ENCODE assay signal across 8 cellular contexts in the genomic region with DNA sequence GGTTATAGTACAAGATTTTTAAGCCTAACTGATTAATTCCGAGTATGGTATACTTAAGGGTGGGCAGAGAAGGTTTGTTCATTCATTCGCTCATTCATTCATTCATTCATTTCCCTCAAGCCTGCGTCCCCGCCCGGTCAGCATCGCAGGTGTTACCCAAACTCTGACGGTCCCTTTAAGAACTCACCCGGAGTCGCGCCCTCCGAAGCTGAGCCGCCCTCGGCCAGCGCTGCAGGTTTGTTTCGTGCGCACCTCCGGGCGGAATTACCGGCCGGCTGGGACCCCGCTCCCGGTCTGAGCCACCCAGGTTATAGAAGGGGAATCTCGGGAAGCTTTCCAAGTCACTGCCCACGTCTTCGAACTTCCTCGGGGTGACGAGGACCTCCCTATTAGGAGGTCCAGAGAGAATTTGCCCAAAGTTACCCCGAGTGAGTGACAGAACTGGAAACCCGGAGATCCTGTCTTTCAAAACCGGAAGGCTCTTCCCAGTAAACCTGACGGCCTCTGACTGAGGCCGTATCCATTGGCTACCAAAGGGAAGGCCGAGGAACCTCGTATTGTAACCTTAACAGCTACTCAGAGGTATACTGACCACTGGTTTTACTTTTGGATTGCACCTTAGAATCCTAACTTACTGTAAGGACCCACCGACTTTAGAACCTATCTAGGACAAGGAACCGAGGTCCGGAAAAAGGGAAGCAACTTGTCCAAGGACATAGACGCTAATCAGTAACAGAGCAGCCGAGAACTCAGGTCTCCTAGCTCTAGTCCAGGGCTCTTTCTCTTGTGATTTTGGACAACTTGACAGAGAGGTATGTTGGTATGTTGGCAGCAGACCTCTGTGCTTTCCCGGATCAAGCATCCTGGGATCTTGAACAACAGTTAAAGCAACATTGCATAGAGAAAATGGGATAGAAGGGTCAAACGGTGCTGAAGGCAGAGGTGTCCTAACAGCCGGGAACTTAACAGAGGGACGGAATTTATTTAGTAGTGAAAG. TPM values are rescaled to one million over a fixed set of nuclear protein-coding genes. Genes with fewer than 3 reads are reported as not detected.
DNase-seq lines count a peak whose midpoint lies in the region; ATAC-seq and TF ChIP-seq lines count a peak whose summit lies in the region.

No MANE protein-coding gene starts in this region.

- no peaks in the 10 kb centered on the region for H3K9me3 Mint-ChIP-seq in CD4-positive, CD25-positive, alpha-beta regulatory T cell
- no peaks in the 10 kb centered on the region for H3K9me3 Mint-ChIP-seq in activated T-cell treated with anti-CD3 and anti-CD28 coated beads, Interleukin-2, amount 50 U/mL, for 4 hours
- no peaks in the 10 kb centered on the region for H3K9me3 Mint-ChIP-seq in neural crest cell

- peaks cover 3% of the 10 kb centered on the region for H3K36me3 ChIP-seq in CD4-positive, CD25-positive, alpha-beta regulatory T cell (ENCODE audit: control insufficient read depth, insufficient read depth, low read length)

- H3K4me3 Mint-ChIP-seq in CD4-positive, CD25-positive, alpha-beta regulatory T cell: peak overlapping the region; percentile 89 to 97 (median 94)
- peak overlapping the region; percentile 97 for H3K4me3 Mint-ChIP-seq in activated T-cell treated with anti-CD3 and anti-CD28 coated beads, Interleukin-2, amount 50 U/mL, for 4 hours
- peak overlapping the region; percentile 92 for H3K4me3 Mint-ChIP-seq in neural crest cell

- peak overlapping the region; percentile 96 for H3K4me3 ChIP-seq in CD4-positive, CD25-positive, alpha-beta regulatory T cell (ENCODE audit: low read depth, low read length)
- H3K4me3 ChIP-seq in fibroblast of the aortic adventitia (ENCODE audit: low read depth, low read length): peak overlapping the region; percentile 90

- peaks cover 29% of the 10 kb centered on the region for H3K4me1 ChIP-seq in CD4-positive, CD25-positive, alpha-beta regulatory T cell (ENCODE audit: control insufficient read depth, insufficient read depth, low read length, poor library complexity, severe bottlenecking)

- peaks cover 13% of the 10 kb centered on the region for H3K27me3 ChIP-seq in CD4-positive, CD25-positive, alpha-beta regulatory T cell (ENCODE audit: control insufficient read depth, insufficient read depth, low read length)

- H3K27ac Mint-ChIP-seq in CD4-positive, CD25-positive, alpha-beta regulatory T cell: peak overlapping the region; percentile 55 to 86 (median 85)
- peak overlapping the region; percentile 67 for H3K27ac Mint-ChIP-seq in neural crest cell (ENCODE audit: unreplicated experiment)

- H3K27me3 Mint-ChIP-seq in CD4-positive, CD25-positive, alpha-beta regulatory T cell: peaks cover 38% of the 10 kb centered on the region
- H3K27me3 Mint-ChIP-seq in activated T-cell treated with anti-CD3 and anti-CD28 coated beads, Interleukin-2, amount 50 U/mL, for 4 hours (ENCODE audit: low read depth): peaks cover 16% of the 10 kb centered on the region
- peaks cover 16% of the 10 kb centered on the region for H3K27me3 Mint-ChIP-seq in neural crest cell (ENCODE audit: low read depth)

- H3K9me3 ChIP-seq in CD4-positive, CD25-positive, alpha-beta regulatory T cell (ENCODE audit: control insufficient read depth in 2 of 2, low read length in 2 of 2): no peaks in the 10 kb centered on the region

- no peak for ATAC-seq in CD4-positive, CD25-positive, alpha-beta regulatory T cell (ENCODE audit: low read depth in 2 of 2)
- ATAC-seq in GM21526 (IDR thresholded peaks at IDR 0.05; ENCODE audit: low FRiP score, unreplicated experiment) (peak; percentile 25), HG02870 (IDR thresholded peaks at IDR 0.05; ENCODE audit: unreplicated experiment) (no peak)
- peak in 1 of 2 donors; percentile 13 for ATAC-seq in activated T-cell treated with anti-CD3 and anti-CD28 coated beads, Interleukin-2, amount 50 U/mL, for 4 hours

- H3K4me1 Mint-ChIP-seq in CD4-positive, CD25-positive, alpha-beta regulatory T cell: peaks cover 4 to 38% (median 13%) of the 10 kb centered on the region in 4 donors
- peaks cover 19% of the 10 kb centered on the region for H3K4me1 Mint-ChIP-seq in activated T-cell treated with anti-CD3 and anti-CD28 coated beads, Interleukin-2, amount 50 U/mL, for 4 hours (ENCODE audit: low read depth)
- peaks cover 35% of the 10 kb centered on the region for H3K4me1 Mint-ChIP-seq in neural crest cell

- H3K27ac ChIP-seq in CD4-positive, CD25-positive, alpha-beta regulatory T cell (ENCODE audit: insufficient read depth, low read length, poor library complexity, severe bottlenecking): peak overlapping the region; percentile 84

- TF ChIP-seq CTCF in fibroblast of the aortic adventitia (IDR thresholded peaks at IDR 0.05; ENCODE audit: insufficient read depth, low read length) (no peak), neural crest cell (conservative IDR thresholded peaks at IDR 0.05) (no peak)

- peak in 2 of 3 donors; percentile 7 to 11 for DNase-seq in CD4-positive, CD25-positive, alpha-beta regulatory T cell
- peak; percentile 73 for DNase-seq in NCI-H345 (lab: John Stamatoyannopoulos, UW)
- no peak for DNase-seq in activated T-cell treated with anti-CD3 and anti-CD28 coated beads, Interleukin-2, amount 50 U/mL, for 4 hours
- DNase-seq in fibroblast of the aortic adventitia (ENCODE audit: low read depth): peak; percentile 40
- peak; percentile 12 for DNase-seq in neural crest cell (ENCODE audit: low read depth, low spot score)
- no peak for DNase-seq in NK-92 (lab: John Stamatoyannopoulos, UW; ENCODE audit: unreplicated experiment)

- no peaks in the 10 kb centered on the region for H3K36me3 Mint-ChIP-seq in CD4-positive, CD25-positive, alpha-beta regulatory T cell
- peaks cover 3% of the 10 kb centered on the region for H3K36me3 Mint-ChIP-seq in activated T-cell treated with anti-CD3 and anti-CD28 coated beads, Interleukin-2, amount 50 U/mL, for 4 hours (ENCODE audit: insufficient read depth)
- H3K36me3 Mint-ChIP-seq in neural crest cell (ENCODE audit: low read depth): no peaks in the 10 kb centered on the region

RNA-seq across cellular contexts. Expression of gene DLG1, which starts 0.7 kb away (rescaled TPM):
- 106 TPM for total RNA-seq in CD4-positive, CD25-positive, alpha-beta regulatory T cell
- 10 to 100 TPM; 25.2 to 31.5 (median 29.6) TPM for polyA plus RNA-seq in CD4-positive, CD25-positive, alpha-beta regulatory T cell
- 10 to 100 TPM; 42.3 to 44.3 (median 44.3) TPM for total RNA-seq in activated T-cell treated with anti-CD3 and anti-CD28 coated beads, Interleukin-2, amount 50 U/mL, for 4 hours
- total RNA-seq in fibroblast of the aortic adventitia (ENCODE audit: low replicate concordance) (47.3 and 49.6 TPM in 2 replicates), neural crest cell (91.4 and 95.5 TPM in 2 replicates)

Comparison
In these comparisons a context has a peak if more than half of its experiments do, and no peak if none do; other contexts are left out.
1. DNase-seq: peak in CD4-positive, CD25-positive, alpha-beta regulatory T cell (2 of 3), NCI-H345 (single experiment), fibroblast of the aortic adventitia (single experiment) and neural crest cell (single experiment); none in activated T-cell treated with anti-CD3 and anti-CD28 coated beads, Interleukin-2, amount 50 U/mL, for 4 hours (single experiment) and NK-92 (single experiment).
2. Peak in every context shown above with its lines, with median percentiles within 50 percentile points of each other: H3K4me3 Mint-ChIP-seq.